ENCODE assay signal across 21 cellular contexts in genomic region chr1:110170726-110171125, GRCh38. TPM values are rescaled to one million over a fixed set of nuclear protein-coding genes. Genes with fewer than 3 reads are reported as not detected.
"Had no signal": no experiment of that assay in that cellular context is flagged by ENCODE, and none has a peak within 500 bp of the region (broad histone marks: within the 10 kb centered on the region; RNA-seq: fewer than 3 reads in every experiment).

No MANE protein-coding gene starts in this region.

- H3K27ac ChIP-seq: adrenal gland, brain microvascular endothelial cell, heart left ventricle had no signal

- H3K9me3 Mint-ChIP-seq: activated CD4-positive, alpha-beta memory T cell treated with anti-CD3 and anti-CD28 coated beads, Interleukin-2, amount 10 ng/mL, durations not matched to agents 7 days and 5 days; activated naive CD4-positive, alpha-beta T cell treated with anti-CD3 and anti-CD28 coated beads, Interleukin-2, amount 50 U/mL, for 24 hours; activated T-cell treated with anti-CD3 and anti-CD28 coated beads, Interleukin-2, amount 50 U/mL, for 24 hours; nephron; WTC11 had no signal

- H3K4me3 Mint-ChIP-seq: activated CD4-positive, alpha-beta memory T cell treated with anti-CD3 and anti-CD28 coated beads, Interleukin-2, amount 10 ng/mL, durations not matched to agents 7 days and 5 days; activated naive CD4-positive, alpha-beta T cell treated with anti-CD3 and anti-CD28 coated beads, Interleukin-2, amount 50 U/mL, for 24 hours; activated T-cell treated with anti-CD3 and anti-CD28 coated beads, Interleukin-2, amount 50 U/mL, for 24 hours; nephron; T-helper 17 cell; WTC11 had no signal

- H3K4me3 ChIP-seq: adrenal gland, heart left ventricle had no signal

- H3K36me3 Mint-ChIP-seq: activated naive CD4-positive, alpha-beta T cell treated with anti-CD3 and anti-CD28 coated beads, Interleukin-2, amount 50 U/mL, for 24 hours; WTC11 had no signal

- ATAC-seq: heart left ventricle, sciatic nerve, T-helper 17 cell, WTC11 had no signal

- H3K27me3 Mint-ChIP-seq: activated naive CD4-positive, alpha-beta T cell treated with anti-CD3 and anti-CD28 coated beads, Interleukin-2, amount 50 U/mL, for 24 hours had no signal

- H3K27me3 ChIP-seq: brain microvascular endothelial cell, heart left ventricle had no signal

- H3K4me1 Mint-ChIP-seq: activated CD4-positive, alpha-beta memory T cell treated with anti-CD3 and anti-CD28 coated beads, Interleukin-2, amount 10 ng/mL, durations not matched to agents 7 days and 5 days; activated naive CD4-positive, alpha-beta T cell treated with anti-CD3 and anti-CD28 coated beads, Interleukin-2, amount 50 U/mL, for 24 hours; T-helper 17 cell had no signal

- DNase-seq: activated CD4-positive, alpha-beta memory T cell treated with anti-CD3 and anti-CD28 coated beads, Interleukin-2, amount 10 ng/mL, durations not matched to agents 7 days and 5 days; activated CD4-positive, alpha-beta T cell treated with anti-CD3 and anti-CD28 coated beads for 4 hours; activated effector memory CD4-positive, alpha-beta T cell treated with Interleukin-2 at 50 U/mL for 16 hours; activated T-cell treated with anti-CD3 and anti-CD28 coated beads, Interleukin-2, amount 50 U/mL, for 24 hours; adrenal gland; brain microvascular endothelial cell; cortex of kidney; effector memory CD4-positive, alpha-beta T cell; foreskin melanocyte; heart left ventricle; stimulated activated CD4-positive, alpha-beta T cell treated with anti-CD3 and anti-CD28 coated beads, Interleukin-12 subunit alpha, Interleukin-12 subunit beta, amount 100 ng/mL, for 4 hours; stimulated activated CD4-positive, alpha-beta T cell treated with anti-CD3 and anti-CD28 coated beads, Interleukin-2, amount 100 ng/mL, for 24 hours; T-helper 17 cell had no signal

- H3K27ac Mint-ChIP-seq: activated CD4-positive, alpha-beta memory T cell treated with anti-CD3 and anti-CD28 coated beads, Interleukin-2, amount 10 ng/mL, durations not matched to agents 7 days and 5 days; activated naive CD4-positive, alpha-beta T cell treated with anti-CD3 and anti-CD28 coated beads, Interleukin-2, amount 50 U/mL, for 24 hours; activated T-cell treated with anti-CD3 and anti-CD28 coated beads, Interleukin-2, amount 50 U/mL, for 24 hours; T-helper 17 cell; WTC11 had no signal

RNA-seq across cellular contexts. Expression of gene SLC6A17, which starts 20.4 kb away (rescaled TPM):
- total RNA-seq: activated CD4-positive, alpha-beta memory T cell treated with anti-CD3 and anti-CD28 coated beads, Interleukin-2, amount 10 ng/mL, durations not matched to agents 7 days and 5 days; mesenteric fat pad; pulmonary artery endothelial cell; sciatic nerve; T-helper 17 cell; ureter had no signal

RNA-seq across cellular contexts. Expression of gene UBL4B, which starts 58.5 kb away (rescaled TPM):
- total RNA-seq: activated CD4-positive, alpha-beta memory T cell treated with anti-CD3 and anti-CD28 coated beads, Interleukin-2, amount 10 ng/mL, durations not matched to agents 7 days and 5 days; fibroblast of lung; heart left ventricle; mesenteric fat pad; pulmonary artery endothelial cell; sciatic nerve; T-helper 17 cell; ureter had no signal
